In genomic region chrX:30889147-30890125, GRCh38 we compare ENCODE assay signal across 8 cellular contexts. TPM values are rescaled to one million over a fixed set of nuclear protein-coding genes. Genes with fewer than 3 reads are reported as not detected.
DNase-seq lines count a peak whose midpoint lies in the region; ATAC-seq and TF ChIP-seq lines count a peak whose summit lies in the region.

TAB3 (minus strand) TSS chrX:30889254; CDS start chrX:30859588, 29,666 bp downstream.

- POLR2A ChIA-PET in CD8-positive, alpha-beta memory T cell (lab: Charles Lee) = interaction anchor here (0.5 kb wide), 1 partner anchor 238 kb away, joined by 4 read pairs; no protein-coding TSS in a partner anchor

- H3K27me3 ChIP-seq in CD8-positive, alpha-beta memory T cell (ENCODE audit: insufficient read depth, low read length, poor library complexity, severe bottlenecking) = no peaks in the 10 kb centered on the region
- no peaks in the 10 kb centered on the region for H3K27me3 ChIP-seq in lung (ENCODE audit: control insufficient read depth, insufficient read depth)

- H3K36me3 Mint-ChIP-seq in CD8-positive, alpha-beta memory T cell = peaks cover 0 to 3% (median 2%) of the 10 kb centered on the region in 3 donors

- no peaks in the 10 kb centered on the region for H3K9me3 Mint-ChIP-seq in CD8-positive, alpha-beta memory T cell

- WGBS in lung, 2 donors = 0 to 26% methylated on average over 31 to 62 of the region's 62 CpGs

- peak within 1 kb of the TSS; percentile 86 to 98 (median 91) for H3K4me3 Mint-ChIP-seq in CD8-positive, alpha-beta memory T cell

- DNase-seq in CD8-positive, alpha-beta memory T cell = peak; percentile 85 to 97 (median 92)
- DNase-seq in HS-5 (ENCODE audit: low read depth) = peak; percentile 73
- peak; percentile 87 for DNase-seq in NK-92 treated with Interleukin-12 subunit alpha and Interleukin-12 subunit beta, amount 100 ng/mL, for 24 hours (lab: John Stamatoyannopoulos, UW)
- DNase-seq in activated CD8-positive, alpha-beta memory T cell treated with anti-CD3 and anti-CD28 coated beads for 24 hours = peak; percentile 91
- DNase-seq in effector CD8-positive, alpha-beta T cell (lab: John Stamatoyannopoulos, UW) = peak; percentile 90
- peak; percentile 94 for DNase-seq in lung (ENCODE audit: low spot score)
- peak; percentile 68 to 89 (median 88) for DNase-seq in stimulated activated CD4-positive, alpha-beta T cell treated with anti-CD3 and anti-CD28 coated beads, TNF-alpha, amount 100 ng/mL, for 4 hours (ENCODE audit: low read depth in 3 of 3)

- H3K27ac Mint-ChIP-seq in CD8-positive, alpha-beta memory T cell = peak within 1 kb of the TSS; percentile 84 to 98 (median 94)

- H3K27me3 Mint-ChIP-seq in CD8-positive, alpha-beta memory T cell = peaks cover 0 to 5% of the 10 kb centered on the region in 2 donors

- H3K4me1 Mint-ChIP-seq in CD8-positive, alpha-beta memory T cell = peaks cover 30 to 47% (median 46%) of the 10 kb centered on the region in 3 donors

- ATAC-seq in GM19468 (IDR thresholded peaks at IDR 0.05; ENCODE audit: extremely low read depth, unreplicated experiment) (peak; percentile 95), lung (ENCODE audit: insufficient read depth, low FRiP score) (peak; percentile 93)

- H3K36me3 ChIP-seq in CD8-positive, alpha-beta memory T cell (ENCODE audit: insufficient read depth, low read length) = no peaks in the 10 kb centered on the region
- no peaks in the 10 kb centered on the region for H3K36me3 ChIP-seq in lung (ENCODE audit: control insufficient read depth in 2 of 2, insufficient read depth in 2 of 2, low read length in 2 of 2)

- H3K9me3 ChIP-seq in CD8-positive, alpha-beta memory T cell (ENCODE audit: low read length) = no peaks in the 10 kb centered on the region
- peaks cover 0 to 7% of the 10 kb centered on the region in 2 donors for H3K9me3 ChIP-seq in lung (ENCODE audit: control insufficient read depth in 2 of 2, insufficient read depth in 1 of 2, low read length in 1 of 2)

- H3K4me1 ChIP-seq in CD8-positive, alpha-beta memory T cell (ENCODE audit: insufficient read depth, low read length) = peaks cover 19% of the 10 kb centered on the region
- peaks cover 0 to 2% of the 10 kb centered on the region in 2 donors for H3K4me1 ChIP-seq in lung (ENCODE audit: control insufficient read depth in 2 of 2, insufficient read depth in 2 of 2, low read length in 2 of 2)

- peak within 1 kb of the TSS; percentile 86 for H3K27ac ChIP-seq in CD8-positive, alpha-beta memory T cell (ENCODE audit: low read depth, low read length)
- H3K27ac ChIP-seq in lung (ENCODE audit: low read depth in 1 of 2, low read length in 1 of 2) = peak within 1 kb of the TSS; percentile 89 to 90

- CTCF ChIA-PET in CD8-positive, alpha-beta memory T cell (lab: Charles Lee) = no interaction called here

- H3K4me3 ChIP-seq in CD8-positive, alpha-beta memory T cell (ENCODE audit: low read length) = peak within 1 kb of the TSS; percentile 73
- H3K4me3 ChIP-seq in lung = peak within 1 kb of the TSS; percentile 66

- TF ChIP-seq CTCF in lung (IDR thresholded peaks at IDR 0.05; ENCODE audit: control extremely low read depth, extremely low read depth) = no peak

RNA-seq across cellular contexts. Expression of gene TAB3, which starts in this region (rescaled TPM):
- total RNA-seq in CD8-positive, alpha-beta memory T cell = 10 to 100 TPM; 21.1 to 21.4 TPM
- polyA plus RNA-seq in CD8-positive, alpha-beta memory T cell = 7.6 TPM
- total RNA-seq in lung = 10 to 100 TPM; 17.2 to 24.8 TPM
- polyA plus RNA-seq in lung = 10 to 100 TPM in 1 of 2 donors, 1 to 10 TPM in 1; 7.6 to 10.3 TPM

Comparison
In these comparisons a context has a peak if more than half of its experiments do, and no peak if none do; other contexts are left out.
1. Peak in every context shown above with its lines: DNase-seq, ATAC-seq, H3K4me3 ChIP-seq and H3K27ac ChIP-seq.